8 cellular contexts compared by ENCODE assay signal in the genomic region with DNA sequence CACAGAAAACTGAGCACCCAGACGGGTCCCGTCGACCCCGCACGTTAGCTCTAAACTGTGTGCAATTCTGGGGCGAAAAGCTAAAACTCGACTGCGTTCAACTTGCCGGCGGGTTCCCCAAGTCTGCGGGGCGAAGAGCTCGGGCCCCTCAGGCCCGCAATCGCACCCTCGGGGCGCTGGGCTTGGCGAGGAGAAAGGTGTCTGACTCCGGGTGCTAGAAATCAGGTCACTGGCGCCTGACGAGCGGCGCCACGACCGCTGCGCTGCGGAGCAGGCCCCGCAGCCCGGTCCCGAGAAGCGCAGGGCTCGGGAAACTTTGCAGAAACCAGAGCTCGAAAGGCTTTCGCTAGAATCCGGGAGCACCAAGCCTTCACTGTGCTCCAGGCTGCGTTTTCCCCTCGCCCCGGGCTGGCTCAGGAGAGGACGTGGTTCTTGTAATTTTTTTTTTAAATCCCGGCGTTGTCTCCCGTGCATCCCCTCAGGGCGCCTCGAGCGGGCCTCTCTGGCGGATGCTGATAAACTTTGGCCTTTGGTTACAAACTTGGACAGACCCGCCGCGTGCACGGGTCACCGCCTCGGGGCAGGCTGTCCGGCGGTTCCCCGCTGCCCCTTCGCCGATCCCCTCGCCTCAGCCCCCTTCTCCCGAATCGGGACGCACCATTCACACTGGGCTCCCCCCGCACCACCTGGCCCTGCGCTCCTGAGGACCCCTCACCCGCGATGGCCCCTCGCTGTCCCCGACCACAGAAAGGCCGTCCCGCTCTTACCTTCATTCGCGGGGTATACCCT. TPM values are rescaled to one million over a fixed set of nuclear protein-coding genes. Genes with fewer than 3 reads are reported as not detected.
DNase-seq lines count a peak whose midpoint lies in the region; ATAC-seq and TF ChIP-seq lines count a peak whose summit lies in the region.

No MANE protein-coding gene starts in this region.

- TF ChIP-seq CTCF in RWPE1 (conservative IDR thresholded peaks at IDR 0.05; ENCODE audit: low read depth) (no peak), astrocyte of the cerebellum (IDR thresholded peaks at IDR 0.05; ENCODE audit: low read depth, low read length, missing control alignments) (no peak), gastrocnemius medialis (IDR thresholded peaks at IDR 0.05 in 4 of 5, conservative IDR thresholded peaks at IDR 0.05 in 1 of 5) (no peak)

- no peak for TF ChIP-seq POLR2A in gastrocnemius medialis (IDR thresholded peaks at IDR 0.05)

- POLR2A ChIA-PET in RWPE1 (lab: Yijun Ruan, JAX; ENCODE audit: low non-redundant PET), result no interaction called here

- no CpG with 5 or more reads among the region's 71 CpGs for WGBS in iPS DF 6.9 (ENCODE audit: insufficient coverage, insufficient read length)

- H3K4me3 ChIP-seq in astrocyte of the cerebellum (ENCODE audit: low read depth, low read length), result peak overlapping the region; percentile 83
- peak overlapping the region; percentile 82; the same call in 1 of the 2 replicates for H3K4me3 ChIP-seq in iPS DF 6.9 (ENCODE audit: low read length)
- peak overlapping the region; percentile 86 to 95 (median 90) for H3K4me3 ChIP-seq in gastrocnemius medialis

- DNase-seq in NCI-H446 (lab: John Stamatoyannopoulos, UW), result peak; percentile 23 to 37
- DNase-seq in NCI-H446 treated with DMSO at 0.1 percent for 48 hours (lab: John Stamatoyannopoulos, UW), result no peak
- DNase-seq in RWPE1 (ENCODE audit: low spot score), result peak; percentile 36
- peak; percentile 12 for DNase-seq in astrocyte of the cerebellum (ENCODE audit: low read depth)
- no peak for DNase-seq in iPS DF 6.9 (ENCODE audit: low read depth, low spot score)
- peak in 1 of 2 donors; percentile 8 for DNase-seq in gastrocnemius medialis
- DNase-seq in NCI-H2107 (lab: John Stamatoyannopoulos, UW), result no peak

- H3K27ac ChIP-seq in RWPE1 (no peak overlapping the region), iPS DF 6.9 (ENCODE audit: low read length) (no peak overlapping the region), gastrocnemius medialis (peak overlapping the region; percentile 65 to 88 (median 80))

- H3K27me3 ChIP-seq in iPS DF 6.9 (ENCODE audit: control insufficient read depth, insufficient read depth, low read length), result peaks cover 9% of the 10 kb centered on the region
- no peaks in the 10 kb centered on the region for H3K27me3 ChIP-seq in gastrocnemius medialis

- peaks cover 6% of the 10 kb centered on the region for H3K4me1 ChIP-seq in iPS DF 6.9 (ENCODE audit: control insufficient read depth, insufficient read depth, low read length)
- H3K4me1 ChIP-seq in gastrocnemius medialis, result peaks cover 21 to 24% of the 10 kb centered on the region in 2 donors

- ATAC-seq in HG02884 (IDR thresholded peaks at IDR 0.05; ENCODE audit: unreplicated experiment) (peak; percentile 6), gastrocnemius medialis (peak; percentile 14 to 22)

- in situ Hi-C loops in astrocyte of the cerebellum (cut with HindIII; ENCODE audit: low sequenced_read_pairs), result no loop called here
- in situ Hi-C loops in gastrocnemius medialis (cut with MboI; ENCODE audit: low sequenced_read_pairs in 4 of 4), result loop anchor here in 2 of 4 donors (5.0 to 25.0 kb wide), 2 partner anchors 884 to 1834 kb away; no protein-coding TSS in a partner anchor

- no peaks in the 10 kb centered on the region for H3K9me3 ChIP-seq in iPS DF 6.9 (ENCODE audit: control insufficient read depth, insufficient read depth, low read length)
- no peaks in the 10 kb centered on the region for H3K9me3 ChIP-seq in gastrocnemius medialis

- no peaks in the 10 kb centered on the region for H3K36me3 ChIP-seq in iPS DF 6.9 (ENCODE audit: control insufficient read depth, insufficient read depth, low read length)
- H3K36me3 ChIP-seq in gastrocnemius medialis, result no peaks in the 10 kb centered on the region

- CTCF ChIA-PET in RWPE1 (lab: Yijun Ruan, JAX), result interaction anchor here (0.8 kb wide), 1 partner anchor 504 kb away, joined by 3 read pairs; no protein-coding TSS in a partner anchor

- intact Hi-C loops in gastrocnemius medialis (cut with DNase I; ENCODE audit: low total_unique reads), result loop anchor here (2.0 to 10.0 kb wide), 2 partner anchors 127 to 1835 kb away; no protein-coding TSS in a partner anchor

RNA-seq across cellular contexts. Expression of a gene that starts 0.5 kb away (rescaled TPM):
- 10 to 100 TPM in 2 of 4 donors, 1 to 10 TPM in 2; 6.3 to 18.8 (median 13.0) TPM for total RNA-seq in gastrocnemius medialis

Comparison
In these comparisons a context has a peak if more than half of its experiments do, and no peak if none do; other contexts are left out.
1. DNase-seq: peak in NCI-H446 (2 of 2), RWPE1 (single experiment) and astrocyte of the cerebellum (single experiment); none in NCI-H446 treated with DMSO at 0.1 percent for 48 hours (single experiment), iPS DF 6.9 (single experiment) and NCI-H2107 (single experiment).
2. H3K27ac ChIP-seq: peak in gastrocnemius medialis (4 of 4); none in RWPE1 (single experiment) and iPS DF 6.9 (single experiment).
3. Peak in every context shown above with its lines, with median percentiles within 50 percentile points of each other: H3K4me3 ChIP-seq.